9 cellular contexts compared by ENCODE assay signal in genomic region chr1:85581138-85581801, GRCh38. TPM values are rescaled to one million over a fixed set of nuclear protein-coding genes. Genes with fewer than 3 reads are reported as not detected.
DNase-seq lines count a peak whose midpoint lies in the region; ATAC-seq, FAIRE-seq and TF ChIP-seq lines count a peak whose summit lies in the region.
"Had no signal": no experiment of that assay in that cellular context is flagged by ENCODE, and none has a peak within 500 bp of the region (broad histone marks: within the 10 kb centered on the region; RNA-seq: fewer than 3 reads in every experiment).

No MANE protein-coding gene starts in this region.

- H3K79me2 ChIP-seq in OCI-LY3 (ENCODE audit: low read length), result no peaks in the 10 kb centered on the region
- no peaks in the 10 kb centered on the region; the same call in 2 of the 3 replicates for H3K79me2 ChIP-seq in K562 (ENCODE audit: control insufficient read depth, insufficient read depth, low read length)

- H3K4me1 ChIP-seq in ES-I3 (ENCODE audit: insufficient read depth, low read length) (peaks cover 17% of the 10 kb centered on the region), OCI-LY3 (ENCODE audit: low read length) (peaks cover 3% of the 10 kb centered on the region; the same call in 1 of the 2 replicates), K562 (replicated peaks in 1 of 2; ENCODE audit: control insufficient read depth in 2 of 2, insufficient read depth in 2 of 2, low read length in 2 of 2) (peaks cover 5 to 31% of the 10 kb centered on the region in 2 experiments; a peak in 4 of 5 replicates), iPS-15b (ENCODE audit: control insufficient read depth, insufficient read depth, low read length) (peaks cover 43% of the 10 kb centered on the region)

- no TSS peak for BruUV-seq in K562 (replicated peaks; lab: Mats Ljungman, UMichigan)

- no peak for TF ChIP-seq EP300 in K562 (IDR thresholded peaks at IDR 0.05; ENCODE audit: low read length)

- H2AFZ ChIP-seq in OCI-LY3 (ENCODE audit: low read depth, low read length) (peak overlapping the region; percentile 94), K562 (ENCODE audit: low read depth, low read length) (peak overlapping the region; percentile 98)

- H3K27ac ChIP-seq in OCI-LY3 (ENCODE audit: low read length) (no peak overlapping the region), K562 (ENCODE audit: extremely low read depth, low read depth, low read length) (peak overlapping the region; percentile 84), skin epidermis (peak overlapping the region; percentile 65 to 98 (median 90))

- H3K4me3 ChIP-seq in HFF-Myc (replicated peaks; ENCODE audit: low read depth, low read length) (peak overlapping the region; percentile 95), OCI-LY3 (ENCODE audit: low read length) (peak overlapping the region; percentile 87), K562 (peak overlapping the region; percentile 68), iPS-15b (ENCODE audit: low read depth, low read length) (peak overlapping the region; percentile 90), skin epidermis (peak overlapping the region; percentile 52 to 76 (median 63))

- CTCF ChIA-PET in K562 (lab: Yijun Ruan, JAX; ENCODE audit: low intra/inter-chr PET ratio), result interaction anchor here (0.7 to 1.2 kb wide), 2 partner anchors 273 to 436 kb away, joined by 3 to 10 read pairs; no protein-coding TSS in a partner anchor

- in situ Hi-C loops in K562 (cut with MboI), result no loop called here

- POLR2A ChIA-PET in K562 (lab: Yijun Ruan, JAX), result interaction anchor here (0.7 to 1.5 kb wide), 11 partner anchors 9 to 276 kb away, joined by 3 to 7 read pairs (median 4); partner anchors contain the start of gene ZNHIT6

- intact Hi-C loops in K562 (cut with micrococcal nuclease), result loop anchor here (1.0 to 10.0 kb wide), 4 partner anchors 111 to 273 kb away; no protein-coding TSS in a partner anchor

- peak; percentile 62 to 65 for TF ChIP-seq RAD21 in K562 (CRISPR knock-in tag; conservative IDR thresholded peaks at IDR 0.05 in 1 of 2, IDR thresholded peaks at IDR 0.05 in 1 of 2)

- no peaks in the 10 kb centered on the region for H3K9me1 ChIP-seq in K562 (ENCODE audit: control insufficient read depth, insufficient read depth, low read length)

- FAIRE-seq in K562 (lab: Jason Lieb, UNC), result no peak
- FAIRE-seq: colon had no signal

- DNase-seq in HFF-Myc (ENCODE audit: extremely low read depth, low read depth) (no peak), K562 (ENCODE audit: extremely low read depth in 1 of 4, low spot score in 3 of 4) (peak; percentile 76 to 86 (median 82))

- H3K9me3 ChIP-seq in ES-I3 (ENCODE audit: control insufficient read depth, insufficient read depth, low read length), result no peaks in the 10 kb centered on the region
- no peaks in the 10 kb centered on the region for H3K9me3 ChIP-seq in OCI-LY3 (ENCODE audit: insufficient read depth, low read length)
- H3K9me3 ChIP-seq in K562 (replicated peaks; ENCODE audit: control insufficient read depth, insufficient read depth, low read depth, low read length), result no peaks in the 10 kb centered on the region
- no peaks in the 10 kb centered on the region for H3K9me3 ChIP-seq in iPS-15b (ENCODE audit: control insufficient read depth, insufficient read depth, low read length)

- ATAC-seq in K562 (peak; percentile 89), HG03135 (IDR thresholded peaks at IDR 0.05; ENCODE audit: unreplicated experiment) (no peak), HG03342 (IDR thresholded peaks at IDR 0.05; ENCODE audit: unreplicated experiment) (no peak)

- peak overlapping the region; percentile 98 for H3K9ac ChIP-seq in ES-I3 (ENCODE audit: low read depth, low read length)
- H3K9ac ChIP-seq in OCI-LY3 (ENCODE audit: low read length), result peak overlapping the region; percentile 69
- H3K9ac ChIP-seq in K562 (ENCODE audit: insufficient read depth in 1 of 2, low read depth in 2 of 2, low read length in 2 of 2), result peak overlapping the region; percentile 83 to 91
- peak overlapping the region; percentile 91 for H3K9ac ChIP-seq in iPS-15b (ENCODE audit: low read depth, low read length)

- WGBS in K562 (ENCODE audit: insufficient coverage, low coverage, missing lambda C conversion rate), result 8% methylated on average over 40 of the region's 45 CpGs

- TF ChIP-seq CTCF in HFF-Myc (IDR thresholded peaks at IDR 0.05; ENCODE audit: low read depth, low read length, missing control alignments) (peak; percentile 59), OCI-LY3 (IDR thresholded peaks at IDR 0.05; ENCODE audit: low read depth, low read length) (peak; percentile 59), K562 (IDR thresholded peaks at IDR 0.05 in 2 of 3, conservative IDR thresholded peaks at IDR 0.05 in 1 of 3; ENCODE audit: insufficient read depth in 2 of 3, low read depth in 1 of 3, low read length in 3 of 3) (peak; percentile 81 to 91 (median 82))

- H3K27me3 ChIP-seq in OCI-LY3 (ENCODE audit: low read depth, low read length) (peaks cover 14% of the 10 kb centered on the region), K562 (ENCODE audit: control insufficient read depth in 2 of 2, insufficient read depth in 2 of 2, low read length in 2 of 2) (no peaks in the 10 kb centered on the region), iPS-15b (ENCODE audit: control insufficient read depth, insufficient read depth, low read length) (peaks cover 26% of the 10 kb centered on the region)

- H3K36me3 ChIP-seq in ES-I3 (ENCODE audit: insufficient read depth, low read length), result peaks cover 22% of the 10 kb centered on the region
- H3K36me3 ChIP-seq in OCI-LY3 (replicated peaks; ENCODE audit: low read depth, low read length), result no peaks in the 10 kb centered on the region
- peaks cover 14% of the 10 kb centered on the region; the same call in 2 of the 3 replicates for H3K36me3 ChIP-seq in K562 (ENCODE audit: control insufficient read depth, insufficient read depth, low read length)
- H3K36me3 ChIP-seq in iPS-15b (ENCODE audit: control insufficient read depth, insufficient read depth, low read length), result peaks cover 13% of the 10 kb centered on the region

- H3K4me2 ChIP-seq in OCI-LY3 (ENCODE audit: low read length) (peak overlapping the region; percentile 77), K562 (ENCODE audit: insufficient read depth, low read length) (peak overlapping the region; percentile 91)

- H4K20me1 ChIP-seq in OCI-LY3 (ENCODE audit: insufficient read depth, low read length) (no peaks in the 10 kb centered on the region), K562 (replicated peaks; ENCODE audit: control insufficient read depth, insufficient read depth, low read length) (no peaks in the 10 kb centered on the region)

- peak; percentile 64 for TF ChIP-seq POLR2A in K562 (conservative IDR thresholded peaks at IDR 0.05)

TF ChIP-seq in K562, 482 proteins besides CTCF, POLR2A, EP300 and RAD21 (continues in another document):
- peak; percentile 45 for TF ChIP-seq TAF1 (IDR thresholded peaks at IDR 0.05; ENCODE audit: control insufficient read depth, extremely low read depth, insufficient read depth, low read length, severe bottlenecking)
- no peak for TF ChIP-seq ELK1 (CRISPR knock-in tag; IDR thresholded peaks at IDR 0.05)
- TF ChIP-seq NUFIP1 (IDR thresholded peaks at IDR 0.05; ENCODE audit: partially characterized antibody), result no peak
- peak; percentile 30; the same call in 1 of the 2 replicates for TF ChIP-seq SMAD4 (CRISPR knock-in tag; conservative IDR thresholded peaks at IDR 0.05)
- no peak for TF ChIP-seq HDAC3 (IDR thresholded peaks at IDR 0.05; ENCODE audit: borderline replicate concordance, partially characterized antibody)
- peak; percentile 89 for TF ChIP-seq RBFOX2 (IDR thresholded peaks at IDR 0.05; ENCODE audit: low read depth, low read length)
- peak; percentile 11 for TF ChIP-seq RBBP5 (IDR thresholded peaks at IDR 0.05; ENCODE audit: borderline replicate concordance, insufficient read depth, low read length, poor library complexity, severe bottlenecking)
- TF ChIP-seq ZBTB17 (CRISPR knock-in tag; IDR thresholded peaks at IDR 0.05), result peak; percentile 43; the same call in 1 of the 2 replicates
- TF ChIP-seq KDM1A (IDR thresholded peaks at IDR 0.05), result peak in 1 of 2 experiments; percentile 97; a peak in 2 of 4 replicates
- 0 out of 2 replicates have a peak, but pooled peaks have one; percentile 38 for TF ChIP-seq CBX1 (IDR thresholded peaks at IDR 0.05; ENCODE audit: low read depth)
- peak; percentile 78 for TF ChIP-seq PCBP1 (IDR thresholded peaks at IDR 0.05; ENCODE audit: low read depth, low read length, poor library complexity, severe bottlenecking)

RNA-seq across cellular contexts. Expression of gene CCN1, which starts 0.7 kb away (rescaled TPM):
- 2.5 and 3.1 TPM in 2 replicates for total RNA-seq in K562 (2011; cell fraction: chromatin; rRNA removed; ENCODE audit: low replicate concordance)
- 3.2 and 3.4 TPM in 2 replicates for total RNA-seq in K562 (2011; cell fraction: nucleolus; rRNA removed)
- total RNA-seq in K562 (2011; cell fraction: nucleoplasm; rRNA removed), result 2.0 and 2.7 TPM in 2 replicates
- total RNA-seq in K562 (2014; rRNA removed) (0.27 and 1.0 TPM in 2 replicates), K562 (2014; rRNA removed; fragmentation: Illumina TruSeq; extraction: Trizol) (1.2 and 1.5 TPM in 2 replicates), K562 (2015; rRNA removed; fragmentation: Illumina TruSeq; extraction: Trizol) (0.62 and 0.64 TPM in 2 replicates), K562 (2021) (3.8 and 4.2 TPM in 2 replicates)
- polyA plus RNA-seq in K562 (2011; rRNA removed) (0.31 and 0.59 TPM in 2 replicates), K562 (2014; fragmentation: Illumina TruSeq; extraction: Trizol) (1.5 and 2.8 TPM in 2 replicates), K562 (2014; fragmentation: Nextera tagmentation; extraction: Ambion mirVana) (under 1 TPM; 0.41 to 0.53 TPM), K562 (2014; rRNA removed) (1.7 and 4.2 TPM in 2 replicates)
- 0.69 and 1.1 TPM in 2 replicates for polyA plus RNA-seq in K562 (2011; cell fraction: cytosol; rRNA removed)
- polyA plus RNA-seq in K562 (2011; cell fraction: nucleus; rRNA removed), result 2.1 and 2.4 TPM in 2 replicates
- polyA plus RNA-seq in K562 (2012), result 2.7 and 3.6 TPM in 2 replicates
- polyA minus RNA-seq in K562 (2011; rRNA and poly(A)+ RNA removed), result 0.72 and 0.95 TPM in 2 replicates
- 0.73 and 0.95 TPM in 2 replicates for polyA minus RNA-seq in K562 (2011; cell fraction: cytosol; rRNA and poly(A)+ RNA removed)
- polyA minus RNA-seq in K562 (2011; cell fraction: nucleus; rRNA and poly(A)+ RNA removed), result 0.67 and 2.7 TPM in 2 replicates
